In genomic region chr1:208149213-208149612, GRCh38 we compare ENCODE assay signal across 18 cellular contexts.
A peak's percentile ranks its signal among the peaks of the same experiment; 100 is the strongest.
DNase-seq lines count a peak whose midpoint lies in the region; FAIRE-seq and TF ChIP-seq lines count a peak whose summit lies in the region.
"Had no signal": no experiment of that assay in that cellular context is flagged by ENCODE, and none has a peak within 500 bp of the region (broad histone marks: within the 10 kb centered on the region; RNA-seq: fewer than 3 reads in every experiment).

No MANE protein-coding gene starts in this region.

- H3K27ac Mint-ChIP-seq in activated CD4-positive, alpha-beta memory T cell treated with anti-CD3 and anti-CD28 coated beads for 36 hours, result no peak overlapping the region
- H3K27ac Mint-ChIP-seq: CD4-positive, alpha-beta T cell had no signal

- H3K4me1 ChIP-seq in mucosa of rectum (ENCODE audit: control insufficient read depth in 2 of 2, insufficient read depth in 2 of 2, low read length in 2 of 2), result peaks cover 29 to 60% of the 10 kb centered on the region in 2 donors
- H3K4me1 ChIP-seq in osteoblast (ENCODE audit: insufficient read depth, low read length), result no peaks in the 10 kb centered on the region

- H3K9me3 ChIP-seq in mucosa of rectum (ENCODE audit: control insufficient read depth in 2 of 2, low read length in 2 of 2) (no peaks in the 10 kb centered on the region), osteoblast (ENCODE audit: low read depth, low read length) (no peaks in the 10 kb centered on the region)
- H3K9me3 ChIP-seq: Caco-2, SK-N-SH had no signal

- intact Hi-C loops in activated CD4-positive, alpha-beta memory T cell treated with anti-CD3 and anti-CD28 coated beads for 36 hours (cut with micrococcal nuclease), result no loop called here

- H3K36me3 Mint-ChIP-seq in activated CD4-positive, alpha-beta memory T cell treated with anti-CD3 and anti-CD28 coated beads for 36 hours, result no peaks in the 10 kb centered on the region

- H3K36me3 ChIP-seq in bronchial epithelial cell (ENCODE audit: control insufficient read depth, insufficient read depth, low read length) (peaks cover 1% of the 10 kb centered on the region), mucosa of rectum (ENCODE audit: control insufficient read depth in 2 of 2, insufficient read depth in 2 of 2, low read length in 2 of 2) (peaks cover 6% of the 10 kb centered on the region in 2 donors), osteoblast (ENCODE audit: insufficient read depth, low read length) (no peaks in the 10 kb centered on the region)

- CTCF ChIA-PET in activated CD4-positive, alpha-beta memory T cell treated with anti-CD3 and anti-CD28 coated beads for 36 hours (lab: Charles Lee), result no interaction called here

- H3K27ac ChIP-seq in mucosa of rectum (ENCODE audit: low read depth in 2 of 2, low read length in 2 of 2), result peak overlapping the region; percentile 53 to 74
- no peak overlapping the region for H3K27ac ChIP-seq in osteoblast (ENCODE audit: low read depth, low read length)

- DNase-seq in HTR-8/SVneo (ENCODE audit: insufficient read length, low spot score) (no peak), bronchial epithelial cell (ENCODE audit: low read depth) (no peak), urothelium cell line (ENCODE audit: low spot score) (no peak), osteoblast (ENCODE audit: insufficient read length, low spot score, missing footprints) (no peak), ecto neural progenitor cell (ENCODE audit: low spot score) (no peak)
- DNase-seq in activated CD4-positive, alpha-beta memory T cell treated with anti-CD3 and anti-CD28 coated beads for 36 hours, result no peak
- DNase-seq: CD4-positive, alpha-beta T cell; DMS 273 treated with DMSO at 0.1 percent for 48 hours; DMS79 treated with DMSO at 0.1 percent for 48 hours; NCI-H1105 treated with DMSO at 0.1 percent for 48 hours; NCI-H2029 treated with DMSO at 0.1 percent for 48 hours; NCI-H226; SIG-M5; SK-N-SH had no signal

- peak overlapping the region in 1 of 2 donors; percentile 54 for H3K9ac ChIP-seq in mucosa of rectum (ENCODE audit: low read depth in 1 of 2, low read length in 2 of 2)
- H3K9ac ChIP-seq: SK-N-SH had no signal

- H3K4me3 Mint-ChIP-seq in activated CD4-positive, alpha-beta memory T cell treated with anti-CD3 and anti-CD28 coated beads for 36 hours, result no peak overlapping the region
- H3K4me3 Mint-ChIP-seq: CD4-positive, alpha-beta T cell had no signal

- no peaks in the 10 kb centered on the region for H3K4me1 Mint-ChIP-seq in activated CD4-positive, alpha-beta memory T cell treated with anti-CD3 and anti-CD28 coated beads for 36 hours (ENCODE audit: low read depth)

- no peak overlapping the region for H3K4me2 ChIP-seq in osteoblast (ENCODE audit: insufficient read depth, low read length)
- H3K4me2 ChIP-seq: SK-N-SH had no signal

- no peaks in the 10 kb centered on the region for H3K79me2 ChIP-seq in osteoblast (ENCODE audit: insufficient read depth, low read length)

- no peaks in the 10 kb centered on the region for H4K20me1 ChIP-seq in osteoblast (ENCODE audit: insufficient read depth, low read length)

- H3K4me3 ChIP-seq in bronchial epithelial cell (ENCODE audit: low read depth, low read length) (no peak overlapping the region), mucosa of rectum (ENCODE audit: low read length in 2 of 2) (no peak overlapping the region), osteoblast (ENCODE audit: insufficient read depth, low read length) (no peak overlapping the region)

- no peaks in the 10 kb centered on the region for H3K9me3 Mint-ChIP-seq in activated CD4-positive, alpha-beta memory T cell treated with anti-CD3 and anti-CD28 coated beads for 36 hours
- H3K9me3 Mint-ChIP-seq: CD4-positive, alpha-beta T cell had no signal

- no peaks in the 10 kb centered on the region for H3K27me3 ChIP-seq in bronchial epithelial cell (ENCODE audit: control insufficient read depth, insufficient read depth, low read length)
- H3K27me3 ChIP-seq in mucosa of rectum (ENCODE audit: control insufficient read depth in 2 of 2, insufficient read depth in 2 of 2, low read length in 2 of 2), result no peaks in the 10 kb centered on the region
- H3K27me3 ChIP-seq in osteoblast (ENCODE audit: insufficient read depth, low read length), result no peaks in the 10 kb centered on the region

- POLR2A ChIA-PET in activated CD4-positive, alpha-beta memory T cell treated with anti-CD3 and anti-CD28 coated beads for 36 hours (lab: Charles Lee), result no interaction called here

- no peak overlapping the region for H2AFZ ChIP-seq in osteoblast (ENCODE audit: low read length)

- H3K27me3 Mint-ChIP-seq in activated CD4-positive, alpha-beta memory T cell treated with anti-CD3 and anti-CD28 coated beads for 36 hours, result no peaks in the 10 kb centered on the region
- H3K27me3 Mint-ChIP-seq: CD4-positive, alpha-beta T cell had no signal

- FAIRE-seq in HTR-8/SVneo (lab: Jason Lieb, UNC) (peak; percentile 100), bronchial epithelial cell (lab: Jason Lieb, UNC) (peak; percentile 88), urothelium cell line (lab: Jason Lieb, UNC) (peak; percentile 94)
- FAIRE-seq: GM18507, GM19239 had no signal

- TF ChIP-seq CTCF in bronchial epithelial cell (IDR thresholded peaks at IDR 0.05; ENCODE audit: insufficient read depth, low read length, severe bottlenecking), result no peak
- no peak for TF ChIP-seq CTCF in osteoblast (IDR thresholded peaks at IDR 0.05; ENCODE audit: extremely low read depth, low read depth, low read length)
